In genomic region chrX:133290076-133290475, GRCh38 we compare ENCODE assay signal across 25 cellular contexts.
"Had no signal": no experiment of that assay in that cellular context is flagged by ENCODE, and none has a peak within 500 bp of the region (broad histone marks: within the 10 kb centered on the region; RNA-seq: fewer than 3 reads in every experiment).

No MANE protein-coding gene starts in this region.

- H3K27me3 ChIP-seq: cardiac muscle cell, hepatocyte, ovary, right atrium auricular region, thyroid gland, upper lobe of right lung had no signal

- H2AFZ ChIP-seq: hepatocyte had no signal

- H3K9me3 Mint-ChIP-seq: activated naive CD4-positive, alpha-beta T cell treated with anti-CD3 and anti-CD28 coated beads, Interleukin-2, amount 50 U/mL, for 24 hours; activated T-helper 1 cell treated with anti-CD3 and anti-CD28 coated beads, Interleukin-12 subunit alpha, Interleukin-12 subunit beta, Interleukin-2, Interleukin-4 antibody, amounts not matched to agents 30 ng/mL and 10 ng/mL and 1 ng/mL, durations not matched to agents 14 hours and 24 hours and 36 hours; natural killer cell; T-helper 2 cell treated with Interferon-gamma antibody and Interleukin-4, amounts not matched to agents 5 μg/mL and 100 μg/mL, for 36 hours had no signal

- H3K27ac ChIP-seq: cardiac muscle cell, hepatocyte, ovary, psoas muscle, right atrium auricular region, thyroid gland, upper lobe of right lung had no signal

- H3K9me3 ChIP-seq: ovary, psoas muscle, right atrium auricular region, thyroid gland, upper lobe of right lung had no signal

- H3K4me3 Mint-ChIP-seq: activated CD8-positive, alpha-beta T cell treated with anti-CD3 and anti-CD28 coated beads, Interleukin-2, amount 10 ng/mL, durations not matched to agents 7 days and 5 days; activated naive CD4-positive, alpha-beta T cell treated with anti-CD3 and anti-CD28 coated beads, Interleukin-2, amount 50 U/mL, for 24 hours; activated T-helper 1 cell treated with anti-CD3 and anti-CD28 coated beads, Interleukin-12 subunit alpha, Interleukin-12 subunit beta, Interleukin-2, Interleukin-4 antibody, amounts not matched to agents 30 ng/mL and 10 ng/mL and 1 ng/mL, durations not matched to agents 14 hours and 24 hours and 36 hours; immature natural killer cell; natural killer cell; T-helper 2 cell treated with Interferon-gamma antibody and Interleukin-4, amounts not matched to agents 5 μg/mL and 100 μg/mL, for 36 hours had no signal

- H3K27me3 Mint-ChIP-seq: activated naive CD4-positive, alpha-beta T cell treated with anti-CD3 and anti-CD28 coated beads, Interleukin-2, amount 50 U/mL, for 24 hours had no signal

- DNase-seq: activated CD4-positive, alpha-beta T cell treated with anti-CD3 and anti-CD28 coated beads for 1 hour; activated CD4-positive, alpha-beta T cell treated with anti-CD3 and anti-CD28 coated beads, Interleukin-2, amount 50 U/mL, for 1 hour; activated CD8-positive, alpha-beta T cell treated with anti-CD3 and anti-CD28 coated beads, Interleukin-2, amount 10 ng/mL, durations not matched to agents 7 days and 5 days; activated gamma-delta T cell; glutamatergic neuron; immature natural killer cell; kidney glomerular epithelial cell; left ventricle myocardium superior; midbrain; natural killer cell; ovary; psoas muscle; stimulated activated CD4-positive, alpha-beta T cell treated with anti-CD3 and anti-CD28 coated beads, Interleukin-12 subunit alpha, Interleukin-12 subunit beta, amount 100 ng/mL, for 4 hours; stimulated activated CD4-positive, alpha-beta T cell treated with anti-CD3 and anti-CD28 coated beads, Interleukin-4, amount 100 ng/mL, for 4 hours; stimulated activated naive CD8-positive, alpha-beta T cell treated with anti-CD3 and anti-CD28 coated beads, Interleukin-15, Interleukin-2, amounts not matched to agents 100 U/mL and 50 U/mL, for 24 hours; substantia nigra; thyroid gland; upper lobe of right lung had no signal

- H3K79me2 ChIP-seq: hepatocyte had no signal

- H3K27ac Mint-ChIP-seq: activated CD8-positive, alpha-beta T cell treated with anti-CD3 and anti-CD28 coated beads, Interleukin-2, amount 10 ng/mL, durations not matched to agents 7 days and 5 days; activated naive CD4-positive, alpha-beta T cell treated with anti-CD3 and anti-CD28 coated beads, Interleukin-2, amount 50 U/mL, for 24 hours; activated T-helper 1 cell treated with anti-CD3 and anti-CD28 coated beads, Interleukin-12 subunit alpha, Interleukin-12 subunit beta, Interleukin-2, Interleukin-4 antibody, amounts not matched to agents 30 ng/mL and 10 ng/mL and 1 ng/mL, durations not matched to agents 14 hours and 24 hours and 36 hours; immature natural killer cell; natural killer cell; T-helper 2 cell treated with Interferon-gamma antibody and Interleukin-4, amounts not matched to agents 5 μg/mL and 100 μg/mL, for 36 hours had no signal

- H3K4me1 Mint-ChIP-seq: activated naive CD4-positive, alpha-beta T cell treated with anti-CD3 and anti-CD28 coated beads, Interleukin-2, amount 50 U/mL, for 24 hours; immature natural killer cell; natural killer cell had no signal

- H3K36me3 Mint-ChIP-seq: activated naive CD4-positive, alpha-beta T cell treated with anti-CD3 and anti-CD28 coated beads, Interleukin-2, amount 50 U/mL, for 24 hours; natural killer cell had no signal

- FAIRE-seq: frontal cortex had no signal

- H3K36me3 ChIP-seq: cardiac muscle cell, ovary, right atrium auricular region, thyroid gland, upper lobe of right lung had no signal

- ATAC-seq: activated CD8-positive, alpha-beta T cell treated with anti-CD3 and anti-CD28 coated beads, Interleukin-2, amount 10 ng/mL, durations not matched to agents 7 days and 5 days; left ventricle myocardium superior; natural killer cell; psoas muscle; stimulated activated naive CD8-positive, alpha-beta T cell treated with anti-CD3 and anti-CD28 coated beads, Interleukin-15, Interleukin-2, amounts not matched to agents 100 U/mL and 50 U/mL, for 24 hours; upper lobe of right lung had no signal

- H3K4me2 ChIP-seq: hepatocyte had no signal

- H3K4me1 ChIP-seq: psoas muscle, right atrium auricular region, thyroid gland, upper lobe of right lung had no signal

- H3K4me3 ChIP-seq: cardiac muscle cell, hepatocyte, ovary, psoas muscle, right atrium auricular region, thyroid gland, upper lobe of right lung had no signal
